8 cellular contexts compared by ENCODE assay signal in genomic region chr12:92927436-92928116, GRCh38. TPM values are rescaled to one million over a fixed set of nuclear protein-coding genes. Genes with fewer than 3 reads are reported as not detected.
DNase-seq lines count a peak whose midpoint lies in the region; ATAC-seq and TF ChIP-seq lines count a peak whose summit lies in the region.

No MANE protein-coding gene starts in this region.

- peak in 1 of 2 donors; percentile 34 for ATAC-seq in activated naive CD4-positive, alpha-beta T cell treated with anti-CD3 and anti-CD28 coated beads, Interleukin-2, amount 50 U/mL, for 72 hours
- no peak for ATAC-seq in HG02840 (IDR thresholded peaks at IDR 0.05; ENCODE audit: low FRiP score, unreplicated experiment)

- H3K4me1 ChIP-seq in HUES64 (ENCODE audit: insufficient read depth, low read length) (peaks cover 24% of the 10 kb centered on the region), iPS-20b (ENCODE audit: insufficient read depth, low read length) (peaks cover 19% of the 10 kb centered on the region), spleen (peaks cover 9 to 66% (median 35%) of the 10 kb centered on the region in 6 donors)

- TF ChIP-seq CTCF in spleen (IDR thresholded peaks at IDR 0.05 in 8 of 11, conservative IDR thresholded peaks at IDR 0.05 in 3 of 11): no peak

- H3K27ac ChIP-seq in HUES64 (ENCODE audit: low read depth, low read length) (peak overlapping the region; percentile 46; the same call in 1 of the 2 replicates), iPS-20b (ENCODE audit: low read length) (no peak overlapping the region), spleen (peak overlapping the region; percentile 98 to 100 (median 99))

- H3K27me3 ChIP-seq in HUES64 (ENCODE audit: insufficient read depth, low read length) (no peaks in the 10 kb centered on the region), iPS-20b (ENCODE audit: insufficient read depth, low read length) (peaks cover 9% of the 10 kb centered on the region; the same call in 1 of the 2 replicates), spleen (replicated peaks in 1 of 7) (no peaks in the 10 kb centered on the region)

- peaks cover 21% of the 10 kb centered on the region for H3K27me3 Mint-ChIP-seq in T-helper 1 cell treated with Interleukin-12 subunit alpha and Interleukin-12 subunit beta and Interleukin-4 antibody, amounts not matched to agents 30 μg/mL and 1 μg/mL, for 36 hours (ENCODE audit: low read depth)

- intact Hi-C loops in spleen (cut with DNase I; ENCODE audit: low total_unique reads): no loop called here

- H3K4me1 Mint-ChIP-seq in T-helper 1 cell treated with Interleukin-12 subunit alpha and Interleukin-12 subunit beta and Interleukin-4 antibody, amounts not matched to agents 30 μg/mL and 1 μg/mL, for 36 hours (ENCODE audit: low read depth): peaks cover 26% of the 10 kb centered on the region

- H3K9ac ChIP-seq in HUES64 (ENCODE audit: low read depth, low read length): peak overlapping the region; percentile 69; the same call in 1 of the 2 replicates
- H3K9ac ChIP-seq in iPS-20b (ENCODE audit: low read depth, low read length): peak overlapping the region; percentile 71; the same call in 1 of the 2 replicates

- H3K27ac Mint-ChIP-seq in T-helper 1 cell treated with Interleukin-12 subunit alpha and Interleukin-12 subunit beta and Interleukin-4 antibody, amounts not matched to agents 30 μg/mL and 1 μg/mL, for 36 hours: peak overlapping the region; percentile 88
- H3K27ac Mint-ChIP-seq in activated naive CD4-positive, alpha-beta T cell treated with anti-CD3 and anti-CD28 coated beads, Interleukin-2, amount 50 U/mL, for 72 hours: peak overlapping the region; percentile 91 to 99

- H3K36me3 ChIP-seq in HUES64 (ENCODE audit: insufficient read depth, low read length) (no peaks in the 10 kb centered on the region), iPS-20b (ENCODE audit: insufficient read depth, low read depth, low read length) (no peaks in the 10 kb centered on the region), spleen (no peaks in the 10 kb centered on the region)

- H3K36me3 Mint-ChIP-seq in T-helper 1 cell treated with Interleukin-12 subunit alpha and Interleukin-12 subunit beta and Interleukin-4 antibody, amounts not matched to agents 30 μg/mL and 1 μg/mL, for 36 hours (ENCODE audit: low read depth): peaks cover 11% of the 10 kb centered on the region
- peaks cover 0 to 9% of the 10 kb centered on the region in 2 donors for H3K36me3 Mint-ChIP-seq in activated naive CD4-positive, alpha-beta T cell treated with anti-CD3 and anti-CD28 coated beads, Interleukin-2, amount 50 U/mL, for 72 hours

- 23% methylated on average over 7 of the region's 7 CpGs for WGBS in HUES64
- WGBS in spleen, 5 donors: 21 to 35% (median 24%) methylated on average over 7 of the region's 7 CpGs

- H3K9me3 ChIP-seq in HUES64 (ENCODE audit: insufficient read depth, low read depth, low read length) (no peaks in the 10 kb centered on the region), iPS-20b (ENCODE audit: insufficient read depth, low read depth, low read length) (no peaks in the 10 kb centered on the region), spleen (no peaks in the 10 kb centered on the region)

- H3K4me3 ChIP-seq in HUES64 (ENCODE audit: low read length) (peak overlapping the region; percentile 69), iPS-20b (ENCODE audit: low read length) (peak overlapping the region; percentile 77), spleen (peak overlapping the region in 7 of 8 donors; percentile 54 to 90 (median 66))

- H3K9me3 Mint-ChIP-seq in T-helper 1 cell treated with Interleukin-12 subunit alpha and Interleukin-12 subunit beta and Interleukin-4 antibody, amounts not matched to agents 30 μg/mL and 1 μg/mL, for 36 hours: no peaks in the 10 kb centered on the region
- no peaks in the 10 kb centered on the region for H3K9me3 Mint-ChIP-seq in activated naive CD4-positive, alpha-beta T cell treated with anti-CD3 and anti-CD28 coated beads, Interleukin-2, amount 50 U/mL, for 72 hours

- peak overlapping the region; percentile 74 for H3K4me3 Mint-ChIP-seq in T-helper 1 cell treated with Interleukin-12 subunit alpha and Interleukin-12 subunit beta and Interleukin-4 antibody, amounts not matched to agents 30 μg/mL and 1 μg/mL, for 36 hours

- DNase-seq in T-helper 1 cell (no peak), spleen (no peak), HUDEP-2 (lab: John Stamatoyannopoulos, UW; ENCODE audit: unreplicated experiment in 76 of 76) (no peak)
- DNase-seq in activated naive CD4-positive, alpha-beta T cell treated with anti-CD3 and anti-CD28 coated beads, Interleukin-2, amount 50 U/mL, for 72 hours (ENCODE audit: low spot score in 2 of 2): no peak

- TF ChIP-seq POLR2A in spleen (IDR thresholded peaks at IDR 0.05): no peak

RNA-seq across cellular contexts. Expression of gene EEA1, which starts 1.5 kb away (rescaled TPM):
- polyA plus RNA-seq in HUES64 (2013, experiment 1 of 2): 7.6 TPM
- 7.5 TPM for polyA plus RNA-seq in HUES64 (2013, experiment 2 of 2)
- 10 to 100 TPM; 14.8 to 23.8 TPM for total RNA-seq in activated naive CD4-positive, alpha-beta T cell treated with anti-CD3 and anti-CD28 coated beads, Interleukin-2, amount 50 U/mL, for 72 hours
- total RNA-seq in spleen: 10 to 100 TPM; 14.7 to 31.2 (median 25.5) TPM
- 1 to 10 TPM; 2.3 to 3.6 (median 2.5) TPM for polyA plus RNA-seq in spleen
